Comparison of ENCODE assay signal across 8 cellular contexts in the genomic region with DNA sequence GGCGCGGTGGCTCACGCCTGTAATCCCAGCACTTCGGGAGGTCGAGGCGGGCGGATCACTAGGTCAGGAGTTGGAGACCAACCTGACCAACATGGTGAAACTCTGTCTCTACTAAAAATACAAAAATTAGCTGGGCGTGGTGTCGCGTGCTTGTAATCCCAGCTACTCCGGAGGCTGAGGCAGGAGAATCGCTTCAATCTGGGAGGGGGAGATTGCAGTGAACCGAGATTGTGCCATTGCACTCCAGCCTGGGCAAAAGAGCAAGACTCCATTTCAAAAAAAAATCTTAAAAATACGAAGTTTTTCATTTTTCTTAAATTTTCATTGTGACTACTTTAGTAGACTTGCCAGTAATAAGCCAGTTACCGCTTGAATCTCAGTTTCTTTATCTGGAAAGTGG. TPM values are rescaled to one million over a fixed set of nuclear protein-coding genes. Genes with fewer than 3 reads are reported as not detected.
DNase-seq lines count a peak whose midpoint lies in the region; ATAC-seq and TF ChIP-seq lines count a peak whose summit lies in the region.
"Not testable (repeated sequence)": the region's sequence is repeated elsewhere in the genome, so short reads cannot be mapped to it uniquely, and the experiment has no call there.

No MANE protein-coding gene starts in this region.

- not testable (repeated sequence) for H3K9ac ChIP-seq in MM.1S (ENCODE audit: low read length)

- H3K4me1 ChIP-seq in ACC112 (ENCODE audit: control insufficient read depth, insufficient read depth, low read length, unreplicated experiment) (peaks cover 53% of the 10 kb centered on the region), MM.1S (ENCODE audit: low read length) (peaks cover 16% of the 10 kb centered on the region), psoas muscle (peaks cover 55% of the 10 kb centered on the region)

- TF ChIP-seq CTCF in GM12865 (IDR thresholded peaks at IDR 0.05; ENCODE audit: insufficient read depth, low read depth, low read length, missing control alignments); MM.1S (IDR thresholded peaks at IDR 0.05; ENCODE audit: low read length); psoas muscle (IDR thresholded peaks at IDR 0.05): not testable (repeated sequence)

- peaks cover 42% of the 10 kb centered on the region for H3K36me3 Mint-ChIP-seq in T-helper 2 cell treated with Interferon-gamma antibody and Interleukin-4, amounts not matched to agents 5 μg/mL and 100 μg/mL, for 36 hours (ENCODE audit: low read depth)
- peaks cover 44% of the 10 kb centered on the region for H3K36me3 Mint-ChIP-seq in activated naive CD4-positive, alpha-beta T cell treated with anti-CD3 and anti-CD28 coated beads for 36 hours (ENCODE audit: low read depth)
- H3K36me3 Mint-ChIP-seq in effector memory CD8-positive, alpha-beta T cell (ENCODE audit: insufficient read depth), result peaks cover 37% of the 10 kb centered on the region
- not testable (repeated sequence) for H3K36me3 Mint-ChIP-seq in memory B cell

- H3K27me3 ChIP-seq in ACC112 (ENCODE audit: insufficient read depth, low read length); MM.1S (replicated peaks; ENCODE audit: insufficient read depth, low read length); psoas muscle (ENCODE audit: insufficient read depth in 3 of 3, low read length in 2 of 3): not testable (repeated sequence)

- H3K4me3 ChIP-seq in ACC112 (ENCODE audit: low read depth, low read length) (peak overlapping the region; percentile 90), GM12865 (ENCODE audit: low read depth, low read length) (peak overlapping the region; percentile 91), psoas muscle (peak overlapping the region; percentile 97)
- not testable (repeated sequence) for H3K4me3 ChIP-seq in MM.1S (ENCODE audit: low read length)

- WGBS in psoas muscle, 3 donors, result 66 to 80% (median 70%) methylated on average over 15 of the region's 15 CpGs

- H3K27ac ChIP-seq in ACC112 (ENCODE audit: low read depth, low read length); MM.1S (ENCODE audit: low read length): not testable (repeated sequence)
- H3K27ac ChIP-seq in psoas muscle, result peak overlapping the region; percentile 97

- peaks cover 41% of the 10 kb centered on the region for H4K20me1 ChIP-seq in MM.1S (ENCODE audit: insufficient read depth, low read length)

- H3K9me3 Mint-ChIP-seq in T-helper 2 cell treated with Interferon-gamma antibody and Interleukin-4, amounts not matched to agents 5 μg/mL and 100 μg/mL, for 36 hours; activated naive CD4-positive, alpha-beta T cell treated with anti-CD3 and anti-CD28 coated beads for 36 hours; effector memory CD8-positive, alpha-beta T cell; memory B cell: not testable (repeated sequence)

- not testable (repeated sequence) for H3K27ac Mint-ChIP-seq in T-helper 2 cell treated with Interferon-gamma antibody and Interleukin-4, amounts not matched to agents 5 μg/mL and 100 μg/mL, for 36 hours; activated naive CD4-positive, alpha-beta T cell treated with anti-CD3 and anti-CD28 coated beads for 36 hours; memory B cell
- peak overlapping the region in 1 of 2 donors; percentile 99 for H3K27ac Mint-ChIP-seq in effector memory CD8-positive, alpha-beta T cell

- H3K9me3 ChIP-seq in MM.1S (replicated peaks; ENCODE audit: insufficient read depth, low read length); psoas muscle: not testable (repeated sequence)

- peak overlapping the region; percentile 96 for H3K4me3 Mint-ChIP-seq in T-helper 2 cell treated with Interferon-gamma antibody and Interleukin-4, amounts not matched to agents 5 μg/mL and 100 μg/mL, for 36 hours
- H3K4me3 Mint-ChIP-seq in activated naive CD4-positive, alpha-beta T cell treated with anti-CD3 and anti-CD28 coated beads for 36 hours, result peak overlapping the region; percentile 92
- peak overlapping the region; percentile 97 to 100 for H3K4me3 Mint-ChIP-seq in effector memory CD8-positive, alpha-beta T cell
- peak overlapping the region; percentile 80 for H3K4me3 Mint-ChIP-seq in memory B cell

- peaks cover 37% of the 10 kb centered on the region for H3K4me1 Mint-ChIP-seq in T-helper 2 cell treated with Interferon-gamma antibody and Interleukin-4, amounts not matched to agents 5 μg/mL and 100 μg/mL, for 36 hours (ENCODE audit: low read depth)
- H3K4me1 Mint-ChIP-seq in activated naive CD4-positive, alpha-beta T cell treated with anti-CD3 and anti-CD28 coated beads for 36 hours (ENCODE audit: low read depth), result peaks cover 65% of the 10 kb centered on the region
- H3K4me1 Mint-ChIP-seq in effector memory CD8-positive, alpha-beta T cell (ENCODE audit: low read depth in 2 of 2), result peaks cover 33 to 45% of the 10 kb centered on the region in 2 donors
- peaks cover 30% of the 10 kb centered on the region for H3K4me1 Mint-ChIP-seq in memory B cell

- H3K36me3 ChIP-seq in ACC112 (ENCODE audit: insufficient read depth, low read length) (peaks cover 27% of the 10 kb centered on the region), MM.1S (replicated peaks; ENCODE audit: insufficient read depth, low read length) (peaks cover 12% of the 10 kb centered on the region; the same call in 1 of the 2 replicates)
- H3K36me3 ChIP-seq in psoas muscle (ENCODE audit: insufficient read depth in 1 of 2, low read depth in 1 of 2), result not testable (repeated sequence)

- not testable (repeated sequence) for DNase-seq in GM12865 (ENCODE audit: low read depth); MM.1S; T-helper 2 cell treated with Interferon-gamma antibody and Interleukin-4, amounts not matched to agents 5 μg/mL and 100 μg/mL, for 36 hours (ENCODE audit: low spot score); activated naive CD4-positive, alpha-beta T cell treated with anti-CD3 and anti-CD28 coated beads for 36 hours; effector memory CD8-positive, alpha-beta T cell; memory B cell (ENCODE audit: low spot score in 2 of 2); psoas muscle

- not testable (repeated sequence) for H3K27me3 Mint-ChIP-seq in T-helper 2 cell treated with Interferon-gamma antibody and Interleukin-4, amounts not matched to agents 5 μg/mL and 100 μg/mL, for 36 hours (ENCODE audit: low read depth); activated naive CD4-positive, alpha-beta T cell treated with anti-CD3 and anti-CD28 coated beads for 36 hours (ENCODE audit: low read depth); effector memory CD8-positive, alpha-beta T cell; memory B cell

- peaks cover 81% of the 10 kb centered on the region for H3K79me2 ChIP-seq in ACC112 (ENCODE audit: control insufficient read depth, insufficient read depth, low read length, unreplicated experiment)
- peaks cover 75% of the 10 kb centered on the region for H3K79me2 ChIP-seq in MM.1S (ENCODE audit: low read length)

- ATAC-seq in effector memory CD8-positive, alpha-beta T cell (replicated peaks); memory B cell (ENCODE audit: low read depth); psoas muscle: not testable (repeated sequence)

- not testable (repeated sequence) for H3K9me2 ChIP-seq in MM.1S (replicated peaks; ENCODE audit: insufficient read depth, low read length)

- not testable (repeated sequence) for H3F3A ChIP-seq in MM.1S (ENCODE audit: insufficient read depth, low read length)

- intact Hi-C loops in activated naive CD4-positive, alpha-beta T cell treated with anti-CD3 and anti-CD28 coated beads for 36 hours (cut with micrococcal nuclease), result not testable (repeated sequence)
- intact Hi-C loops in psoas muscle (cut with DNase I), result loop anchor here in 1 of 2 donors (5.0 kb wide), 1 partner anchor 39 kb away; no protein-coding TSS in a partner anchor

- CTCF ChIA-PET in activated naive CD4-positive, alpha-beta T cell treated with anti-CD3 and anti-CD28 coated beads for 36 hours (lab: Charles Lee), result interaction anchor here (0.6 to 0.7 kb wide), 2 partner anchors 17 to 25 kb away, joined by 3 to 4 read pairs; no protein-coding TSS in a partner anchor

- H3K4me2 ChIP-seq in MM.1S (ENCODE audit: low read depth, low read length), result peak overlapping the region; percentile 74; the same call in 1 of the 2 replicates

- H2AFZ ChIP-seq in ACC112 (ENCODE audit: low read length, unreplicated experiment); MM.1S (ENCODE audit: low read length): not testable (repeated sequence)

RNA-seq across cellular contexts. Expression of gene EIF4B, which starts 2.5 kb away (rescaled TPM):
- total RNA-seq in activated naive CD4-positive, alpha-beta T cell treated with anti-CD3 and anti-CD28 coated beads for 36 hours, result 100 to 1,000 TPM; 813 to 821 TPM
- total RNA-seq in psoas muscle, result 100 to 1,000 TPM; 565 to 669 (median 617) TPM
- polyA plus RNA-seq in psoas muscle, result 100 to 1,000 TPM; 150 to 304 (median 207) TPM

RNA-seq across cellular contexts. Expression of gene TNS2, which starts 41.1 kb away (rescaled TPM):
- under 1 TPM; 0.37 to 0.67 TPM for total RNA-seq in activated naive CD4-positive, alpha-beta T cell treated with anti-CD3 and anti-CD28 coated beads for 36 hours
- total RNA-seq in psoas muscle, result 100 to 1,000 TPM in 1 of 4 donors, 10 to 100 TPM in 3; 39.4 to 132 (median 70.7) TPM
- polyA plus RNA-seq in psoas muscle, result 10 to 100 TPM; 37.7 to 48.9 (median 47.1) TPM

RNA-seq across cellular contexts. Expression of gene KRT18, which starts 59.8 kb away (rescaled TPM):
- 1 to 10 TPM; 7.5 to 7.9 TPM for total RNA-seq in activated naive CD4-positive, alpha-beta T cell treated with anti-CD3 and anti-CD28 coated beads for 36 hours
- total RNA-seq in psoas muscle, result 1 to 10 TPM in 3 of 4 donors, under 1 TPM in 1; 0.99 to 1.7 (median 1.4) TPM
- polyA plus RNA-seq in psoas muscle, result 1 to 10 TPM in 2 of 3 donors, under 1 TPM in 1; 0.39 to 1.6 (median 1.3) TPM

Comparison
In these comparisons a context has a peak if more than half of its experiments do, and no peak if none do; other contexts are left out.
1. RNA of gene TNS2, which starts 41.1 kb away (total RNA-seq): 39.4 to 132 TPM in psoas muscle; 0.37 to 0.67 TPM in activated naive CD4-positive, alpha-beta T cell treated with anti-CD3 and anti-CD28 coated beads for 36 hours; every median in the first group is over 10 times any median in the second.
2. Peak in every context shown above with its lines, with median percentiles within 50 percentile points of each other: H3K4me3 Mint-ChIP-seq.